ENCODE assay signal across 19 cellular contexts in genomic region chr22:20811171-20811570, GRCh38. TPM values are rescaled to one million over a fixed set of nuclear protein-coding genes. Genes with fewer than 3 reads are reported as not detected.
DNase-seq lines count a peak whose midpoint lies in the region; ATAC-seq and TF ChIP-seq lines count a peak whose summit lies in the region.
"Had no signal": no experiment of that assay in that cellular context is flagged by ENCODE, and none has a peak within 500 bp of the region (broad histone marks: within the 10 kb centered on the region; RNA-seq: fewer than 3 reads in every experiment).

No MANE protein-coding gene starts in this region.

- H3K36me3 Mint-ChIP-seq in activated CD4-positive, alpha-beta T cell treated with anti-CD3 and anti-CD28 coated beads for 36 hours (ENCODE audit: low read depth): peaks cover 36% of the 10 kb centered on the region
- H3K36me3 Mint-ChIP-seq in activated CD4-positive, alpha-beta T cell treated with anti-CD3 and anti-CD28 coated beads, Interleukin-2, amount 10 ng/mL, durations not matched to agents 24 days and 14 days (ENCODE audit: low read depth): peaks cover 48% of the 10 kb centered on the region
- H3K36me3 Mint-ChIP-seq in CD4-positive, alpha-beta T cell (ENCODE audit: low read depth): peaks cover 85% of the 10 kb centered on the region
- H3K36me3 Mint-ChIP-seq in activated naive CD8-positive, alpha-beta T cell: peaks cover 7% of the 10 kb centered on the region
- peaks cover 5 to 53% (median 39%) of the 10 kb centered on the region in 5 donors for H3K36me3 Mint-ChIP-seq in naive thymus-derived CD4-positive, alpha-beta T cell

- no peak overlapping the region for H3K4me3 ChIP-seq in naive thymus-derived CD4-positive, alpha-beta T cell (ENCODE audit: low read length)
- no peak overlapping the region for H3K4me3 ChIP-seq in gastroesophageal sphincter

- no peak for TF ChIP-seq CTCF in CD4-positive, alpha-beta T cell (IDR thresholded peaks at IDR 0.05)
- TF ChIP-seq CTCF in gastroesophageal sphincter (IDR thresholded peaks at IDR 0.05): no peak

- CTCF ChIA-PET in activated CD4-positive, alpha-beta T cell treated with anti-CD3 and anti-CD28 coated beads for 36 hours (lab: Charles Lee): interaction anchor here (1.1 kb wide), 1 partner anchor 27 kb away, joined by 3 read pairs; no protein-coding TSS in a partner anchor
- CTCF ChIA-PET in CD4-positive, alpha-beta T cell (lab: Charles Lee): interaction anchor here (0.7 to 1.0 kb wide), 2 partner anchors 106 to 140 kb away, joined by 3 read pairs; partner anchors contain the start of gene CRKL
- CTCF ChIA-PET in naive thymus-derived CD4-positive, alpha-beta T cell (lab: Charles Lee): no interaction called here

- no peak for TF ChIP-seq EP300 in gastroesophageal sphincter (IDR thresholded peaks at IDR 0.05)

- intact Hi-C loops in activated CD4-positive, alpha-beta T cell treated with anti-CD3 and anti-CD28 coated beads for 36 hours (cut with DNase I, micrococcal nuclease): no loop called here
- intact Hi-C loops in activated CD4-positive, alpha-beta T cell treated with anti-CD3 and anti-CD28 coated beads, Interleukin-2, amount 10 ng/mL, durations not matched to agents 24 days and 14 days (cut with micrococcal nuclease): no loop called here
- intact Hi-C loops in CD4-positive, alpha-beta T cell (cut with DNase I, micrococcal nuclease): loop anchor here in 1 of 2 experiments (2.0 to 5.0 kb wide), 2 partner anchors 48 to 106 kb away; partner anchors contain the start of genes CRKL, PI4KA and SNAP29
- intact Hi-C loops in naive thymus-derived CD4-positive, alpha-beta T cell (cut with micrococcal nuclease): no loop called here

- no peaks in the 10 kb centered on the region for H3K27me3 Mint-ChIP-seq in activated CD4-positive, alpha-beta T cell treated with anti-CD3 and anti-CD28 coated beads for 36 hours
- H3K27me3 Mint-ChIP-seq in activated CD4-positive, alpha-beta T cell treated with anti-CD3 and anti-CD28 coated beads, Interleukin-2, amount 10 ng/mL, durations not matched to agents 24 days and 14 days: no peaks in the 10 kb centered on the region
- H3K27me3 Mint-ChIP-seq in CD4-positive, alpha-beta T cell: no peaks in the 10 kb centered on the region
- H3K27me3 Mint-ChIP-seq in activated naive CD8-positive, alpha-beta T cell: no peaks in the 10 kb centered on the region
- no peaks in the 10 kb centered on the region for H3K27me3 Mint-ChIP-seq in naive thymus-derived CD4-positive, alpha-beta T cell

- POLR2A ChIA-PET in activated CD4-positive, alpha-beta T cell treated with anti-CD3 and anti-CD28 coated beads for 36 hours (lab: Charles Lee): interaction anchor here (0.6 to 0.7 kb wide), 2 partner anchors 50 to 189 kb away, joined by 4 to 5 read pairs; no protein-coding TSS in a partner anchor
- POLR2A ChIA-PET in CD4-positive, alpha-beta T cell (lab: Charles Lee): no interaction called here
- POLR2A ChIA-PET in naive thymus-derived CD4-positive, alpha-beta T cell (lab: Charles Lee): no interaction called here

- peaks cover 11 to 77% (median 22%) of the 10 kb centered on the region in 3 experiments for H3K36me3 ChIP-seq in naive thymus-derived CD4-positive, alpha-beta T cell (ENCODE audit: control insufficient read depth in 2 of 3, insufficient read depth in 3 of 3, low read length in 3 of 3)
- peaks cover 0 to 99% of the 10 kb centered on the region in 2 donors for H3K36me3 ChIP-seq in gastroesophageal sphincter

- WGBS in gastroesophageal sphincter (ENCODE audit: low coverage in 1 of 2), 2 donors: 88 to 91% methylated on average over 1 of the region's 1 CpG

- no peaks in the 10 kb centered on the region for H3K9me3 Mint-ChIP-seq in activated CD4-positive, alpha-beta T cell treated with anti-CD3 and anti-CD28 coated beads for 36 hours (ENCODE audit: low read depth)
- no peaks in the 10 kb centered on the region for H3K9me3 Mint-ChIP-seq in activated CD4-positive, alpha-beta T cell treated with anti-CD3 and anti-CD28 coated beads, Interleukin-2, amount 10 ng/mL, durations not matched to agents 24 days and 14 days
- H3K9me3 Mint-ChIP-seq in CD4-positive, alpha-beta T cell: no peaks in the 10 kb centered on the region
- H3K9me3 Mint-ChIP-seq in activated naive CD8-positive, alpha-beta T cell (ENCODE audit: low read depth): no peaks in the 10 kb centered on the region
- H3K9me3 Mint-ChIP-seq in naive thymus-derived CD4-positive, alpha-beta T cell: no peaks in the 10 kb centered on the region
- H3K9me3 Mint-ChIP-seq: HFFc6 had no signal

- peak; percentile 23 for ATAC-seq in activated CD4-positive, alpha-beta T cell treated with anti-CD3 and anti-CD28 coated beads for 36 hours
- ATAC-seq in CD4-positive, alpha-beta T cell (ENCODE audit: poor library complexity): no peak
- ATAC-seq in naive thymus-derived CD4-positive, alpha-beta T cell: no peak
- no peak for ATAC-seq in gastroesophageal sphincter

- no peak for TF ChIP-seq POLR2A in gastroesophageal sphincter (IDR thresholded peaks at IDR 0.05)

- H3K4me1 Mint-ChIP-seq in activated CD4-positive, alpha-beta T cell treated with anti-CD3 and anti-CD28 coated beads for 36 hours: peaks cover 13% of the 10 kb centered on the region
- H3K4me1 Mint-ChIP-seq in activated CD4-positive, alpha-beta T cell treated with anti-CD3 and anti-CD28 coated beads, Interleukin-2, amount 10 ng/mL, durations not matched to agents 24 days and 14 days: peaks cover 8% of the 10 kb centered on the region
- H3K4me1 Mint-ChIP-seq in CD4-positive, alpha-beta T cell (ENCODE audit: low read depth): peaks cover 13% of the 10 kb centered on the region
- peaks cover 21% of the 10 kb centered on the region for H3K4me1 Mint-ChIP-seq in activated naive CD8-positive, alpha-beta T cell (ENCODE audit: low read depth)
- H3K4me1 Mint-ChIP-seq in naive thymus-derived CD4-positive, alpha-beta T cell: peaks cover 0 to 19% (median 11%) of the 10 kb centered on the region in 7 donors

- no peak overlapping the region for H3K27ac ChIP-seq in CD4-positive, alpha-beta T cell (ENCODE audit: low read depth, low read length)
- peak overlapping the region; percentile 36 for H3K27ac ChIP-seq in naive thymus-derived CD4-positive, alpha-beta T cell (ENCODE audit: low read depth, low read length)
- no peak overlapping the region for H3K27ac ChIP-seq in gastroesophageal sphincter
- H3K27ac ChIP-seq: C4-2B had no signal

- H3K27ac Mint-ChIP-seq in activated CD4-positive, alpha-beta T cell treated with anti-CD3 and anti-CD28 coated beads for 36 hours: peak overlapping the region; percentile 49
- no peak overlapping the region for H3K27ac Mint-ChIP-seq in activated CD4-positive, alpha-beta T cell treated with anti-CD3 and anti-CD28 coated beads, Interleukin-2, amount 10 ng/mL, durations not matched to agents 24 days and 14 days
- H3K27ac Mint-ChIP-seq in CD4-positive, alpha-beta T cell: peak overlapping the region; percentile 71
- peak overlapping the region; percentile 86 for H3K27ac Mint-ChIP-seq in activated naive CD8-positive, alpha-beta T cell
- H3K27ac Mint-ChIP-seq in naive thymus-derived CD4-positive, alpha-beta T cell: peak overlapping the region; percentile 36 to 92 (median 81)
- H3K27ac Mint-ChIP-seq: HFFc6 had no signal

- H3K4me3 Mint-ChIP-seq in activated CD4-positive, alpha-beta T cell treated with anti-CD3 and anti-CD28 coated beads for 36 hours: no peak overlapping the region
- H3K4me3 Mint-ChIP-seq in activated CD4-positive, alpha-beta T cell treated with anti-CD3 and anti-CD28 coated beads, Interleukin-2, amount 10 ng/mL, durations not matched to agents 24 days and 14 days: no peak overlapping the region
- H3K4me3 Mint-ChIP-seq in CD4-positive, alpha-beta T cell: no peak overlapping the region
- no peak overlapping the region for H3K4me3 Mint-ChIP-seq in activated naive CD8-positive, alpha-beta T cell
- peak overlapping the region in 5 of 10 donors; percentile 3 to 28 (median 8) for H3K4me3 Mint-ChIP-seq in naive thymus-derived CD4-positive, alpha-beta T cell
- H3K4me3 Mint-ChIP-seq: HFFc6 had no signal

- no peaks in the 10 kb centered on the region for H3K27me3 ChIP-seq in CD4-positive, alpha-beta T cell (ENCODE audit: control insufficient read depth, insufficient read depth, low read length)
- H3K27me3 ChIP-seq in naive thymus-derived CD4-positive, alpha-beta T cell (ENCODE audit: control insufficient read depth in 2 of 2, insufficient read depth in 2 of 2, low read length in 2 of 2): no peaks in the 10 kb centered on the region
- no peaks in the 10 kb centered on the region for H3K27me3 ChIP-seq in gastroesophageal sphincter

- H3K4me1 ChIP-seq in naive thymus-derived CD4-positive, alpha-beta T cell (ENCODE audit: control insufficient read depth in 2 of 2, insufficient read depth in 2 of 2, low read length in 2 of 2): peaks cover 0 to 6% of the 10 kb centered on the region in 2 donors
- H3K4me1 ChIP-seq in gastroesophageal sphincter: no peaks in the 10 kb centered on the region
- H3K4me1 ChIP-seq: Caco-2 had no signal

- H3K9me3 ChIP-seq in CD4-positive, alpha-beta T cell (ENCODE audit: control insufficient read depth, low read length): no peaks in the 10 kb centered on the region
- no peaks in the 10 kb centered on the region for H3K9me3 ChIP-seq in naive thymus-derived CD4-positive, alpha-beta T cell (ENCODE audit: control insufficient read depth in 2 of 3, low read length in 3 of 3)
- no peaks in the 10 kb centered on the region for H3K9me3 ChIP-seq in gastroesophageal sphincter
- H3K9me3 ChIP-seq: Caco-2 had no signal

- DNase-seq in activated CD4-positive, alpha-beta T cell treated with anti-CD3 and anti-CD28 coated beads for 36 hours: no peak
- DNase-seq in activated CD4-positive, alpha-beta T cell treated with anti-CD3 and anti-CD28 coated beads, Interleukin-2, amount 10 ng/mL, durations not matched to agents 24 days and 14 days: no peak
- DNase-seq in CD4-positive, alpha-beta T cell: no peak
- no peak for DNase-seq in naive thymus-derived CD4-positive, alpha-beta T cell
- DNase-seq in AG08396 (ENCODE audit: low spot score) (no peak), NCI-H146 treated with DMSO at 0.1 percent for 48 hours (lab: John Stamatoyannopoulos, UW; ENCODE audit: unreplicated experiment) (no peak)
- DNase-seq: 8988T, Caco-2, HFFc6, Karpas-422, NCI-H1105 treated with DMSO at 0.1 percent for 48 hours, NCI-H187 treated with DMSO at 0.1 percent for 48 hours, NCI-H2171, NCI-H446 treated with DMSO at 0.1 percent for 48 hours, NCI-H82 had no signal

RNA-seq across cellular contexts. Expression of gene SERPIND1, which starts 37.3 kb away (rescaled TPM):
- not detected for total RNA-seq in activated CD4-positive, alpha-beta T cell treated with anti-CD3 and anti-CD28 coated beads for 36 hours
- total RNA-seq in activated CD4-positive, alpha-beta T cell treated with anti-CD3 and anti-CD28 coated beads, Interleukin-2, amount 10 ng/mL, durations not matched to agents 24 days and 14 days: not detected in 2 replicates
- not detected for total RNA-seq in CD4-positive, alpha-beta T cell
- total RNA-seq in naive thymus-derived CD4-positive, alpha-beta T cell: not detected
- under 1 TPM; 0.09 to 0.10 TPM for polyA plus RNA-seq in naive thymus-derived CD4-positive, alpha-beta T cell
- under 1 TPM in 1 of 4 donors, not detected in 3; 0.15 TPM for total RNA-seq in gastroesophageal sphincter
- total RNA-seq: H4 had no signal

RNA-seq across cellular contexts. Expression of gene PI4KA, which starts 47.4 kb away (rescaled TPM):
- 10 to 100 TPM; 52.8 TPM for total RNA-seq in activated CD4-positive, alpha-beta T cell treated with anti-CD3 and anti-CD28 coated beads for 36 hours
- 78.4 and 83.8 TPM in 2 replicates for total RNA-seq in activated CD4-positive, alpha-beta T cell treated with anti-CD3 and anti-CD28 coated beads, Interleukin-2, amount 10 ng/mL, durations not matched to agents 24 days and 14 days
- 100 to 1,000 TPM; 137 to 146 TPM for total RNA-seq in CD4-positive, alpha-beta T cell
- 100 to 1,000 TPM; 120 to 181 (median 168) TPM for total RNA-seq in naive thymus-derived CD4-positive, alpha-beta T cell
- polyA plus RNA-seq in naive thymus-derived CD4-positive, alpha-beta T cell: 10 to 100 TPM; 40.1 to 91.7 TPM
- 100 to 1,000 TPM in 2 of 4 donors, 10 to 100 TPM in 2; 45.7 to 113 (median 87.5) TPM for total RNA-seq in gastroesophageal sphincter

RNA-seq across cellular contexts. Expression of gene SNAP29, which starts 47.6 kb away (rescaled TPM):
- total RNA-seq in activated CD4-positive, alpha-beta T cell treated with anti-CD3 and anti-CD28 coated beads for 36 hours: 10 to 100 TPM; 22.8 to 33.8 TPM
- 24.3 and 25.8 TPM in 2 replicates for total RNA-seq in activated CD4-positive, alpha-beta T cell treated with anti-CD3 and anti-CD28 coated beads, Interleukin-2, amount 10 ng/mL, durations not matched to agents 24 days and 14 days
- 10 to 100 TPM; 13.7 to 15.1 TPM for total RNA-seq in CD4-positive, alpha-beta T cell
- 10 to 100 TPM; 15.2 to 32.8 (median 25.4) TPM for total RNA-seq in naive thymus-derived CD4-positive, alpha-beta T cell
- 10 to 100 TPM; 15.9 to 22.8 TPM for polyA plus RNA-seq in naive thymus-derived CD4-positive, alpha-beta T cell
- total RNA-seq in gastroesophageal sphincter: 10 to 100 TPM; 22.1 to 33.8 (median 27.1) TPM
